In genomic region chr10:110827410-110827809, GRCh38 we compare ENCODE assay signal across 15 cellular contexts. TPM values are rescaled to one million over a fixed set of nuclear protein-coding genes. Genes with fewer than 3 reads are reported as not detected.
DNase-seq lines count a peak whose midpoint lies in the region; ATAC-seq and TF ChIP-seq lines count a peak whose summit lies in the region.
"Had no signal": no experiment of that assay in that cellular context is flagged by ENCODE, and none has a peak within 500 bp of the region (broad histone marks: within the 10 kb centered on the region; RNA-seq: fewer than 3 reads in every experiment).

No MANE protein-coding gene starts in this region.

- POLR2A ChIA-PET in RWPE1 (lab: Yijun Ruan, JAX; ENCODE audit: low non-redundant PET): no interaction called here

- H3K27ac ChIP-seq in RWPE1 (peak overlapping the region; percentile 79), sigmoid colon (peak overlapping the region; percentile 77 to 90 (median 85))
- H3K27ac ChIP-seq: brain microvascular endothelial cell had no signal

- H3K9me3 ChIP-seq in sigmoid colon: no peaks in the 10 kb centered on the region

- H3K36me3 ChIP-seq in sigmoid colon: no peaks in the 10 kb centered on the region
- H3K36me3 ChIP-seq: brain microvascular endothelial cell had no signal

- ATAC-seq in GM21367 (IDR thresholded peaks at IDR 0.05; ENCODE audit: unreplicated experiment): no peak
- no peak for ATAC-seq in GM21786 (IDR thresholded peaks at IDR 0.05; ENCODE audit: unreplicated experiment)

- no peak for TF ChIP-seq POLR2A in sigmoid colon (IDR thresholded peaks at IDR 0.05)

- H3K4me3 ChIP-seq in AG09309 (ENCODE audit: control insufficient read depth, low read depth, low read length) (no peak overlapping the region), fibroblast of mammary gland (ENCODE audit: control insufficient read depth, low read depth, low read length) (no peak overlapping the region), sigmoid colon (no peak overlapping the region)

- intact Hi-C loops in sigmoid colon (cut with DNase I): loop anchor here (10.0 kb wide), 1 partner anchor 183 kb away; the partner anchor contains the start of gene RBM20

- WGBS in sigmoid colon, 2 donors: 68 to 70% methylated on average over 4 of the region's 4 CpGs

- TF ChIP-seq CTCF in AG09309 (IDR thresholded peaks at IDR 0.05; ENCODE audit: control insufficient read depth, insufficient read depth, low read depth, low read length, missing control alignments): no peak
- no peak for TF ChIP-seq CTCF in RWPE1 (conservative IDR thresholded peaks at IDR 0.05; ENCODE audit: low read depth)
- TF ChIP-seq CTCF in fibroblast of mammary gland (conservative IDR thresholded peaks at IDR 0.05; ENCODE audit: control insufficient read depth, insufficient read depth, low read depth, low read length): no peak
- TF ChIP-seq CTCF in sigmoid colon (IDR thresholded peaks at IDR 0.05): no peak

- no peak for TF ChIP-seq EP300 in sigmoid colon (IDR thresholded peaks at IDR 0.05)

- peak; percentile 27 for DNase-seq in AG09309 (ENCODE audit: low read depth)
- DNase-seq in RWPE1 (ENCODE audit: low spot score): peak; percentile 50
- DNase-seq in fibroblast of mammary gland (ENCODE audit: low read depth): peak; percentile 75
- DNase-seq in sigmoid colon: no peak
- no peak for DNase-seq in T-helper 2 cell
- DNase-seq in activated T-cell treated with anti-CD3 and anti-CD28 coated beads, Interleukin-2, amount 50 U/mL, for 1 hour: no peak
- DNase-seq: activated CD4-positive, alpha-beta memory T cell treated with anti-CD3 and anti-CD28 coated beads, Interleukin-2, amount 10 ng/mL, durations not matched to agents 7 days and 5 days; brain microvascular endothelial cell; DMS 273 treated with DMSO at 0.1 percent for 48 hours; endodermal cell; KG1; NCI-H510A; retina had no signal

- H3K4me1 ChIP-seq in sigmoid colon: peaks cover 0 to 77% (median 76%) of the 10 kb centered on the region in 4 donors

- CTCF ChIA-PET in RWPE1 (lab: Yijun Ruan, JAX): no interaction called here

- no peaks in the 10 kb centered on the region for H3K27me3 ChIP-seq in sigmoid colon
- H3K27me3 ChIP-seq: brain microvascular endothelial cell had no signal

RNA-seq across cellular contexts. Expression of gene PDCD4, which starts 44.3 kb away (rescaled TPM):
- 100 to 1,000 TPM in 3 of 4 donors, 10 to 100 TPM in 1; 64.3 to 140 (median 127) TPM for total RNA-seq in sigmoid colon
- polyA plus RNA-seq in sigmoid colon: 100 to 1,000 TPM; 179 to 327 (median 236) TPM

Comparison
In these comparisons a context has a peak if more than half of its experiments do, and no peak if none do; other contexts are left out.
1. DNase-seq: peak in AG09309 (single experiment), RWPE1 (single experiment) and fibroblast of mammary gland (single experiment); none in sigmoid colon (single experiment), T-helper 2 cell (0 of 5) and activated T-cell treated with anti-CD3 and anti-CD28 coated beads, Interleukin-2, amount 50 U/mL, for 1 hour (single experiment).